10 cellular contexts compared by ENCODE assay signal in genomic region chr14:101732128-101732527, GRCh38. TPM values are rescaled to one million over a fixed set of nuclear protein-coding genes. Genes with fewer than 3 reads are reported as not detected.
DNase-seq lines count a peak whose midpoint lies in the region; ATAC-seq and TF ChIP-seq lines count a peak whose summit lies in the region.
"Had no signal": no experiment of that assay in that cellular context is flagged by ENCODE, and none has a peak within 500 bp of the region (broad histone marks: within the 10 kb centered on the region; RNA-seq: fewer than 3 reads in every experiment).

No MANE protein-coding gene starts in this region.

- peaks cover 44% of the 10 kb centered on the region for H3F3A ChIP-seq in PC-9 (ENCODE audit: insufficient read depth, low read depth)

- CTCF ChIA-PET in PC-9 (lab: Charles Lee) = interaction anchor here (0.6 kb wide), 1 partner anchor 214 kb away, joined by 7 read pairs; no protein-coding TSS in a partner anchor

- H3K27ac Mint-ChIP-seq in activated CD4-positive, alpha-beta T cell treated with anti-CD3 and anti-CD28 coated beads, Interleukin-2, amount 10 ng/mL, durations not matched to agents 24 days and 14 days = peak overlapping the region; percentile 98
- peak overlapping the region; percentile 91 to 95 for H3K27ac Mint-ChIP-seq in stimulated activated naive CD8-positive, alpha-beta T cell treated with anti-CD3 and anti-CD28 coated beads, Interleukin-15, amount 100 ng/mL, for 72 hours
- H3K27ac Mint-ChIP-seq: nephron had no signal

- H3K27ac ChIP-seq in PC-9 = peak overlapping the region; percentile 92
- H3K27ac ChIP-seq: thoracic aorta had no signal

- H3K36me3 Mint-ChIP-seq in activated CD4-positive, alpha-beta T cell treated with anti-CD3 and anti-CD28 coated beads, Interleukin-2, amount 10 ng/mL, durations not matched to agents 24 days and 14 days (ENCODE audit: low read depth) = peaks cover 2% of the 10 kb centered on the region

- H3K9me2 ChIP-seq in PC-9 (ENCODE audit: insufficient read depth) = no peaks in the 10 kb centered on the region; the same call in 1 of the 2 replicates

- H3K4me3 Mint-ChIP-seq in activated CD4-positive, alpha-beta T cell treated with anti-CD3 and anti-CD28 coated beads, Interleukin-2, amount 10 ng/mL, durations not matched to agents 24 days and 14 days = peak overlapping the region; percentile 84
- peak overlapping the region; percentile 87 to 90 for H3K4me3 Mint-ChIP-seq in stimulated activated naive CD8-positive, alpha-beta T cell treated with anti-CD3 and anti-CD28 coated beads, Interleukin-15, amount 100 ng/mL, for 72 hours
- H3K4me3 Mint-ChIP-seq: nephron had no signal

- H2AFZ ChIP-seq in PC-9 = peak overlapping the region; percentile 45

- ATAC-seq in stimulated activated naive CD8-positive, alpha-beta T cell treated with anti-CD3 and anti-CD28 coated beads, Interleukin-15, amount 100 ng/mL, for 72 hours = no peak
- ATAC-seq in left lobe of liver = no peak

- no peak for TF ChIP-seq CTCF in PC-9 (conservative IDR thresholded peaks at IDR 0.05)

- H3K36me3 ChIP-seq in PC-9 (ENCODE audit: low read depth) = no peaks in the 10 kb centered on the region
- H3K36me3 ChIP-seq: thoracic aorta had no signal

- peaks cover 9% of the 10 kb centered on the region for H3K9me3 Mint-ChIP-seq in activated CD4-positive, alpha-beta T cell treated with anti-CD3 and anti-CD28 coated beads, Interleukin-2, amount 10 ng/mL, durations not matched to agents 24 days and 14 days
- H3K9me3 Mint-ChIP-seq in stimulated activated naive CD8-positive, alpha-beta T cell treated with anti-CD3 and anti-CD28 coated beads, Interleukin-15, amount 100 ng/mL, for 72 hours = peaks cover 10 to 13% of the 10 kb centered on the region in 2 donors
- H3K9me3 Mint-ChIP-seq: nephron had no signal

- H4K20me1 ChIP-seq in PC-9 (ENCODE audit: insufficient read depth) = no peaks in the 10 kb centered on the region

- no peak for DNase-seq in activated CD4-positive, alpha-beta T cell treated with anti-CD3 and anti-CD28 coated beads, Interleukin-2, amount 10 ng/mL, durations not matched to agents 24 days and 14 days
- no peak for DNase-seq in activated CD4-positive, alpha-beta T cell treated with anti-CD3 and anti-CD28 coated beads, Interleukin-2, amount 50 U/mL, for 48 hours
- DNase-seq in PC-9 = peak; percentile 73 to 95
- DNase-seq in ecto neural progenitor cell (ENCODE audit: low spot score) = peak; percentile 21
- no peak for DNase-seq in stimulated activated naive CD8-positive, alpha-beta T cell treated with anti-CD3 and anti-CD28 coated beads, Interleukin-15, amount 100 ng/mL, for 72 hours
- DNase-seq in stimulated activated naive CD4-positive, alpha-beta T cell (lab: John Stamatoyannopoulos, UW) = no peak
- DNase-seq in GM19238 (ENCODE audit: insufficient read length, low spot score) = no peak
- DNase-seq in left lobe of liver (ENCODE audit: low spot score) = no peak

- BruUV-seq in PC-9 (replicated peaks; lab: Mats Ljungman, UMichigan) = TSS peak; percentile 51

- H3K27me3 ChIP-seq in PC-9 (ENCODE audit: insufficient read depth, low read depth) = no peaks in the 10 kb centered on the region

- POLR2A ChIA-PET in PC-9 (lab: Charles Lee; ENCODE audit: unreplicated experiment) = interaction anchor here (0.7 to 2.0 kb wide), 2 partner anchors 28 to 393 kb away, joined by 4 to 44 read pairs; no protein-coding TSS in a partner anchor

- intact Hi-C loops in activated CD4-positive, alpha-beta T cell treated with anti-CD3 and anti-CD28 coated beads, Interleukin-2, amount 10 ng/mL, durations not matched to agents 24 days and 14 days (cut with micrococcal nuclease) = no loop called here
- intact Hi-C loops in PC-9 (cut with micrococcal nuclease; ENCODE audit: unreplicated experiment) = no loop called here

- peaks cover 50% of the 10 kb centered on the region for H3K4me1 ChIP-seq in PC-9 (replicated peaks; ENCODE audit: insufficient read depth)

- H3K4me1 Mint-ChIP-seq in activated CD4-positive, alpha-beta T cell treated with anti-CD3 and anti-CD28 coated beads, Interleukin-2, amount 10 ng/mL, durations not matched to agents 24 days and 14 days = peaks cover 50% of the 10 kb centered on the region
- peaks cover 64% of the 10 kb centered on the region for H3K4me1 Mint-ChIP-seq in stimulated activated naive CD8-positive, alpha-beta T cell treated with anti-CD3 and anti-CD28 coated beads, Interleukin-15, amount 100 ng/mL, for 72 hours

- no peaks in the 10 kb centered on the region for H3K27me3 Mint-ChIP-seq in activated CD4-positive, alpha-beta T cell treated with anti-CD3 and anti-CD28 coated beads, Interleukin-2, amount 10 ng/mL, durations not matched to agents 24 days and 14 days
- H3K27me3 Mint-ChIP-seq in stimulated activated naive CD8-positive, alpha-beta T cell treated with anti-CD3 and anti-CD28 coated beads, Interleukin-15, amount 100 ng/mL, for 72 hours = no peaks in the 10 kb centered on the region

- peak overlapping the region; percentile 53 for H3K4me3 ChIP-seq in PC-9

- peaks cover 13% of the 10 kb centered on the region for H3K79me2 ChIP-seq in PC-9 (ENCODE audit: low read depth)

- peaks cover 12% of the 10 kb centered on the region for H3K9me3 ChIP-seq in PC-9 (ENCODE audit: insufficient read depth, low read depth)
- H3K9me3 ChIP-seq: thoracic aorta had no signal

- H3K4me2 ChIP-seq in PC-9 = peak overlapping the region; percentile 86

RNA-seq across cellular contexts. Expression of gene PPP2R5C, which starts 29.4 kb away (rescaled TPM):
- total RNA-seq in activated CD4-positive, alpha-beta T cell treated with anti-CD3 and anti-CD28 coated beads, Interleukin-2, amount 10 ng/mL, durations not matched to agents 24 days and 14 days = 160 and 181 TPM in 2 replicates
- total RNA-seq in PC-9 (2021) = 301 and 401 TPM in 2 replicates
- 60.8 TPM for total RNA-seq in left lobe of liver

Comparison
In these comparisons a context has a peak if more than half of its experiments do, and no peak if none do; other contexts are left out.
1. DNase-seq: peak in PC-9 (2 of 2) and ecto neural progenitor cell (single experiment); none in activated CD4-positive, alpha-beta T cell treated with anti-CD3 and anti-CD28 coated beads, Interleukin-2, amount 10 ng/mL, durations not matched to agents 24 days and 14 days (single experiment), activated CD4-positive, alpha-beta T cell treated with anti-CD3 and anti-CD28 coated beads, Interleukin-2, amount 50 U/mL, for 48 hours (0 of 2), stimulated activated naive CD8-positive, alpha-beta T cell treated with anti-CD3 and anti-CD28 coated beads, Interleukin-15, amount 100 ng/mL, for 72 hours (0 of 2), stimulated activated naive CD4-positive, alpha-beta T cell (0 of 6), GM19238 (single experiment) and left lobe of liver (single experiment).